Comparison of ENCODE assay signal across 12 cellular contexts in the genomic region with DNA sequence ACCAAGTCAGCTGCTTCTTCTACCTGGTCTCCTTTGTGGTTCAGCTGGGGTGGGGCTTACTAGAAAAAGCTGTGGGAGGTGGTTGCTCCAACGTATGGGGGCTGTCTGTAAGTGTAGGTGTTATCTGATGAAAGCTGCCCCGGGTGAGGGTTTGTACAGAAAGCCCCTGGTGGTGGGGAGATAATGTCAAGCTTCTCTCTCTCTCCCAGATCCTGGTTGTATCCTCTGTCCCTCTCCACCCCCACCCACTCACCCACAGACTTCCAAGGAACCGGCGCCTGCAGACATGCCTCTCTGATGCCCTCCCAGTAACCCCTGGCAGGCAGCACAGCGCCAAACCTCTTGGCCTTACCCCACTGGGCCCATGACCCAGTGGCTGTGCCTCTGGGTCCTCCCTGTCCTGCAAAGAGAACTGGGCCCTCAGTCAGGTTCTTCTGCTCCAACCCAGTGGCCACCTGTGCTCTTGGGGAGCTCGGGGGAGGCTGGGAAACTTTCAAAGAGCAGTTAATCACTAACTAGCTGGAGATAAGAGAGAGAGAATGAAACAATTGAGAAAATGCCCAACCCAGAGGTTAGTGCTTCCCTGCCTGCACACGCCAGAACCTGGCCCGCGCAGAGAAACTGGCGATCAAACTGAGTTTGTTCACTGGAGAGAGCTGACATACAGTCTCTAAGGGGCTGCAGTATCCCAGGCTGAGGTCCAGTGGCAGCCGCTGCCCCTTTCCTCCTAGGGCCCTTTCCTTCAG. TPM values are rescaled to one million over a fixed set of nuclear protein-coding genes. Genes with fewer than 3 reads are reported as not detected.
DNase-seq lines count a peak whose midpoint lies in the region; ATAC-seq and TF ChIP-seq lines count a peak whose summit lies in the region.
"Had no signal": no experiment of that assay in that cellular context is flagged by ENCODE, and none has a peak within 500 bp of the region (broad histone marks: within the 10 kb centered on the region; RNA-seq: fewer than 3 reads in every experiment).

No MANE protein-coding gene starts in this region.

- no peaks in the 10 kb centered on the region for H3K27me3 ChIP-seq in MG63
- H3K27me3 ChIP-seq in esophagus squamous epithelium, result no peaks in the 10 kb centered on the region
- no peaks in the 10 kb centered on the region for H3K27me3 ChIP-seq in osteoblast (ENCODE audit: insufficient read depth, low read length)
- H3K27me3 ChIP-seq in esophagus muscularis mucosa, result no peaks in the 10 kb centered on the region

- DNase-seq in COLO829 (ENCODE audit: low spot score) (peak; percentile 74), MG63 (peak; percentile 91), esophagus squamous epithelium (lab: John Stamatoyannopoulos, UW) (no peak), osteoblast (ENCODE audit: insufficient read length, low spot score, missing footprints) (no peak), esophagus muscularis mucosa (ENCODE audit: extremely low spot score) (no peak), NCI-H510A treated with DMSO at 0.1 percent for 48 hours (lab: John Stamatoyannopoulos, UW) (no peak)
- DNase-seq in naive thymus-derived CD8-positive, alpha-beta T cell, result no peak
- DNase-seq: activated T-cell treated with anti-CD3 and anti-CD28 coated beads, Interleukin-2, amount 50 U/mL, for 72 hours; DMS153; NCI-H1417 had no signal

- intact Hi-C loops in esophagus squamous epithelium (cut with DNase I), result no loop called here
- intact Hi-C loops in esophagus muscularis mucosa (cut with DNase I), result no loop called here

- H3K4me3 Mint-ChIP-seq in naive thymus-derived CD8-positive, alpha-beta T cell, result no peak overlapping the region

- no peak for TF ChIP-seq CTCF in esophagus squamous epithelium (IDR thresholded peaks at IDR 0.05)
- TF ChIP-seq CTCF in osteoblast (IDR thresholded peaks at IDR 0.05; ENCODE audit: extremely low read depth, low read depth, low read length), result no peak
- TF ChIP-seq CTCF in esophagus muscularis mucosa (IDR thresholded peaks at IDR 0.05), result no peak

- peaks cover 6 to 15% (median 8%) of the 10 kb centered on the region in 4 donors for H3K4me1 Mint-ChIP-seq in naive thymus-derived CD8-positive, alpha-beta T cell

- no peaks in the 10 kb centered on the region for H3K79me2 ChIP-seq in osteoblast (ENCODE audit: insufficient read depth, low read length)

- H3K27me3 Mint-ChIP-seq in naive thymus-derived CD8-positive, alpha-beta T cell, result peaks cover 2 to 29% (median 20%) of the 10 kb centered on the region in 5 donors

- H3K36me3 ChIP-seq in MG63, result no peaks in the 10 kb centered on the region
- no peaks in the 10 kb centered on the region for H3K36me3 ChIP-seq in esophagus squamous epithelium
- no peaks in the 10 kb centered on the region for H3K36me3 ChIP-seq in osteoblast (ENCODE audit: insufficient read depth, low read length)
- no peaks in the 10 kb centered on the region for H3K36me3 ChIP-seq in esophagus muscularis mucosa

- POLR2A ChIA-PET in naive thymus-derived CD8-positive, alpha-beta T cell (lab: Charles Lee), result no interaction called here

- no peak overlapping the region for H3K27ac Mint-ChIP-seq in naive thymus-derived CD8-positive, alpha-beta T cell

- H3K9me3 Mint-ChIP-seq in naive thymus-derived CD8-positive, alpha-beta T cell, result peaks cover 0 to 9% (median 1%) of the 10 kb centered on the region in 9 donors
- H3K9me3 Mint-ChIP-seq: activated T-cell treated with anti-CD3 and anti-CD28 coated beads, Interleukin-2, amount 50 U/mL, for 72 hours had no signal

- H2AFZ ChIP-seq in osteoblast (ENCODE audit: low read length), result no peak overlapping the region

- H3K4me3 ChIP-seq in MG63 (no peak overlapping the region), esophagus squamous epithelium (no peak overlapping the region), osteoblast (ENCODE audit: insufficient read depth, low read length) (no peak overlapping the region), esophagus muscularis mucosa (no peak overlapping the region)
- H3K4me3 ChIP-seq: SK-N-MC had no signal

- no peak for ATAC-seq in naive thymus-derived CD8-positive, alpha-beta T cell
- ATAC-seq in HG03432 (IDR thresholded peaks at IDR 0.05; ENCODE audit: unreplicated experiment), result no peak

- peak overlapping the region; percentile 58 for H3K4me2 ChIP-seq in osteoblast (ENCODE audit: insufficient read depth, low read length)

- no peaks in the 10 kb centered on the region for H3K36me3 Mint-ChIP-seq in naive thymus-derived CD8-positive, alpha-beta T cell

- no peak for TF ChIP-seq EP300 in esophagus muscularis mucosa (IDR thresholded peaks at IDR 0.05)

- no peak for TF ChIP-seq POLR2A in esophagus squamous epithelium (IDR thresholded peaks at IDR 0.05)
- no peak for TF ChIP-seq POLR2A in esophagus muscularis mucosa (IDR thresholded peaks at IDR 0.05; ENCODE audit: low read depth)

- no peaks in the 10 kb centered on the region for H3K9me3 ChIP-seq in MG63
- H3K9me3 ChIP-seq in esophagus squamous epithelium, result no peaks in the 10 kb centered on the region
- H3K9me3 ChIP-seq in osteoblast (ENCODE audit: low read depth, low read length), result no peaks in the 10 kb centered on the region
- H3K9me3 ChIP-seq in esophagus muscularis mucosa, result no peaks in the 10 kb centered on the region

- peaks cover 17 to 65% (median 29%) of the 10 kb centered on the region in 3 donors for H3K4me1 ChIP-seq in esophagus squamous epithelium
- H3K4me1 ChIP-seq in osteoblast (ENCODE audit: insufficient read depth, low read length), result peaks cover 25% of the 10 kb centered on the region
- peaks cover 0 to 8% (median 0%) of the 10 kb centered on the region in 4 donors for H3K4me1 ChIP-seq in esophagus muscularis mucosa

- H4K20me1 ChIP-seq in osteoblast (ENCODE audit: insufficient read depth, low read length), result no peaks in the 10 kb centered on the region

- WGBS in esophagus squamous epithelium, 2 donors, result 23 to 42% methylated on average over 8 to 11 of the region's 11 CpGs
- 60% methylated on average over 9 of the region's 11 CpGs for WGBS in esophagus muscularis mucosa

- peak overlapping the region; percentile 76 to 90 (median 86) for H3K27ac ChIP-seq in esophagus squamous epithelium
- H3K27ac ChIP-seq in osteoblast (ENCODE audit: low read depth, low read length), result peak overlapping the region; percentile 65
- H3K27ac ChIP-seq in esophagus muscularis mucosa (replicated peaks in 1 of 4), result no peak overlapping the region
- H3K27ac ChIP-seq: SK-N-MC had no signal

RNA-seq across cellular contexts. Expression of gene EHF, which starts 20.4 kb away (rescaled TPM):
- total RNA-seq in MG63 (2014; rRNA removed; shearing (Covaris generic); ENCODE audit: low replicate concordance), result 1.2 and 6.0 TPM in 2 replicates
- 100 to 1,000 TPM; 265 to 388 (median 325) TPM for total RNA-seq in esophagus squamous epithelium
- not detected in 2 replicates for total RNA-seq in osteoblast
- not detected for total RNA-seq in naive thymus-derived CD8-positive, alpha-beta T cell
- not detected for polyA plus RNA-seq in naive thymus-derived CD8-positive, alpha-beta T cell
- under 1 TPM in 2 of 4 donors, not detected in 2; 0.42 to 0.52 TPM for total RNA-seq in esophagus muscularis mucosa
- total RNA-seq: activated T-cell treated with anti-CD3 and anti-CD28 coated beads, Interleukin-2, amount 50 U/mL, for 72 hours had no signal

Comparison
In these comparisons a context has a peak if more than half of its experiments do, and no peak if none do; other contexts are left out.
1. DNase-seq: peak in COLO829 (single experiment) and MG63 (single experiment); none in esophagus squamous epithelium (single experiment), osteoblast (single experiment), naive thymus-derived CD8-positive, alpha-beta T cell (0 of 10), esophagus muscularis mucosa (single experiment) and NCI-H510A treated with DMSO at 0.1 percent for 48 hours (single experiment).
2. H3K27ac ChIP-seq: peak in esophagus squamous epithelium (4 of 4) and osteoblast (single experiment); none in esophagus muscularis mucosa (0 of 4).
3. RNA of gene EHF, which starts 20.4 kb away (total RNA-seq): 265 to 388 TPM in esophagus squamous epithelium; 1.2 to 6.0 TPM in MG63, 0.42 to 0.52 TPM in esophagus muscularis mucosa, not detected in osteoblast and not detected in naive thymus-derived CD8-positive, alpha-beta T cell; every median in the first group is over 10 times any median in the second.